8 cellular contexts compared by ENCODE assay signal in the genomic region with DNA sequence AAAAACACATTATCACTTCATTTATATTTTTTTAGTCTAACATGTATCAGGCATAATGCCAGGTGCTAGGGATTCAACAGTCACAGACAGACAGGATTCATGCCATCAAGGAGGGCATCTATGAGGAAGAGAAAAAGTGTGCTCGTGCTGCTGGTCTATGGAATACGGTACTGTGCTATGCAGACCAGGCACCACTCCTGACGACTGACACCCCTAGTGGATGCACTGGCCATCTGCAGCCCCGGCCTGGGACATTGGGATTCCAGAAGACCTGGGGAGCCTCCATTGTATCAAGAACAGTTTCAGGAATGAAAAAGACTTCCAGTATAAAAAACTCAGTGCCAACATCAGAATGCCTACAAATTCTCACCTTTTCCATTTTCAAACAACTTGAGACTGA.
DNase-seq lines count a peak whose midpoint lies in the region; ATAC-seq and TF ChIP-seq lines count a peak whose summit lies in the region.

No MANE protein-coding gene starts in this region.

- peaks cover 22% of the 10 kb centered on the region for H3K4me1 Mint-ChIP-seq in Caco-2 (ENCODE audit: low read depth, unreplicated experiment)

- POLR2A ChIA-PET in Caco-2 (lab: Charles Lee) = no interaction called here

- no peaks in the 10 kb centered on the region for H3K27me3 ChIP-seq in Caco-2 (replicated peaks; ENCODE audit: control insufficient read depth, insufficient read depth, low read length)
- H3K27me3 ChIP-seq in NT2/D1 (ENCODE audit: insufficient read depth, insufficient read length) = no peaks in the 10 kb centered on the region

- H3K4me1 ChIP-seq in Caco-2 = peaks cover 22% of the 10 kb centered on the region
- H3K4me1 ChIP-seq in NT2/D1 (ENCODE audit: insufficient read depth, insufficient read length) = no peaks in the 10 kb centered on the region

- no peaks in the 10 kb centered on the region for H3K9me3 ChIP-seq in Caco-2
- no peaks in the 10 kb centered on the region for H3K9me3 ChIP-seq in NT2/D1 (ENCODE audit: insufficient read depth, low read length)

- CTCF ChIA-PET in Caco-2 (lab: Charles Lee) = interaction anchor here (1.9 kb wide), 1 partner anchor 15 kb away, joined by 4 read pairs; no protein-coding TSS in a partner anchor

- H3K9ac ChIP-seq in NT2/D1 (ENCODE audit: insufficient read length, low read depth) = no peak overlapping the region

- intact Hi-C loops in Caco-2 (cut with micrococcal nuclease; ENCODE audit: unreplicated experiment) = loop anchor here (2.0 kb wide), 1 partner anchor 191 kb away; no protein-coding TSS in a partner anchor

- ATAC-seq in GM18873 (IDR thresholded peaks at IDR 0.05; ENCODE audit: low FRiP score, unreplicated experiment) (peak; percentile 95), HG03066 (IDR thresholded peaks at IDR 0.05; ENCODE audit: low read depth, unreplicated experiment) (peak; percentile 89)

- H3K4me3 ChIP-seq in Caco-2 (ENCODE audit: low read depth, low read length) = no peak overlapping the region
- H3K4me3 ChIP-seq in NT2/D1 (ENCODE audit: insufficient read length, low read depth) = no peak overlapping the region

- TF ChIP-seq CTCF in Caco-2 (IDR thresholded peaks at IDR 0.05; ENCODE audit: insufficient read depth in 1 of 2, low read depth in 1 of 2, low read length in 1 of 2, severe bottlenecking in 1 of 2, unreplicated experiment in 1 of 2) = peak; percentile 79 to 87

- H3K36me3 Mint-ChIP-seq in Caco-2 (ENCODE audit: insufficient read depth, unreplicated experiment) = peaks cover 6% of the 10 kb centered on the region

- DNase-seq in Caco-2 = peak; percentile 76 to 79
- DNase-seq in NT2/D1 (ENCODE audit: low read depth, low spot score) = peak; percentile 65
- peak; percentile 62 for DNase-seq in dermis blood vessel endothelial cell
- peak; percentile 11 for DNase-seq in midbrain (lab: John Stamatoyannopoulos, UW)
- DNase-seq in NCI-H2029 (lab: John Stamatoyannopoulos, UW) = no peak
- no peak for DNase-seq in activated gamma-delta T cell treated with Interleukin-2 at 50 U/mL for 16 hours

- H3K9me3 Mint-ChIP-seq in Caco-2 (ENCODE audit: unreplicated experiment) = no peaks in the 10 kb centered on the region

- no TSS peak for BruUV-seq in Caco-2 (replicated peaks; lab: Mats Ljungman, UMichigan)

- H3K27me3 Mint-ChIP-seq in Caco-2 (ENCODE audit: insufficient read depth, unreplicated experiment) = no peaks in the 10 kb centered on the region

- H3K4me3 Mint-ChIP-seq in Caco-2 (ENCODE audit: unreplicated experiment) = no peak overlapping the region

- no peaks in the 10 kb centered on the region for H3K36me3 ChIP-seq in Caco-2 (ENCODE audit: control insufficient read depth, insufficient read depth, low read length)
- no peaks in the 10 kb centered on the region for H3K36me3 ChIP-seq in NT2/D1 (ENCODE audit: insufficient read depth, insufficient read length, low read length)

- H3K27ac Mint-ChIP-seq in Caco-2 (ENCODE audit: unreplicated experiment) = no peak overlapping the region

Comparison
In these comparisons a context has a peak if more than half of its experiments do, and no peak if none do; other contexts are left out.
1. DNase-seq: peak in Caco-2 (2 of 2), NT2/D1 (single experiment), dermis blood vessel endothelial cell (single experiment) and midbrain (single experiment); none in NCI-H2029 (single experiment) and activated gamma-delta T cell treated with Interleukin-2 at 50 U/mL for 16 hours (single experiment).